In the genomic region with DNA sequence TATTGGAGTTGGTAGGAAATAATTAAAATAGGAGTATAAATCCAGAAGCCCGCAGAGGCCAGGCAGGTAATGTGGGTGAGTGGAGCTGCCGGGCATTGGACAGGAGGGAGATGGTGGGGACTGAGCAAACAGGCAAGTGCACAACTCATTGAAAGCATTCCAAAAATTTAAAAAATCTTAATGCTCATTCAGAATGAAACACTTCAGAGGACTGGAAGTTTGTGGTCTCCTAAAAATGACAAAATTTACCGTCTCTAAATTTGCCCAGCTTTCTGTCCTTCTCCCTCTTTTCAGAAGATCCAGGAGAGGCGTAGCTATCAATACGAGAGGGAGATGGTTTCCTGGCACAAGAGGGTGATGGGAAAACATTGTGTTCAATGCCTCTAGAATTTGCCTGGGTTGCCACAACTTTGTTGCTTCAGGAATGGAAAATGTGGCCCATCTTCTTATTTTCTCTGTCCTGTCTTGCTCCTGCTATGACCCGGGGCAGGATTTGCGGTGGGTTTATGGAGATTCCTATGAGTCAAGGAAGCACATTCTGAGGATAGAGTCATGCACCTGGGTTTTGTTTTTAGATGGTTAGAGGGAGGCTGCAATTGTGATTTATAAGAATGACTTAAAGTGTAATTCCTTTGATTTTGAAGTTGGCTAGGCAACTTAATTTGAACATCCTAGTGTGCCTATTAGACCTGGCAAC, we compare ENCODE assay signal across 20 cellular contexts.
DNase-seq lines count a peak whose midpoint lies in the region; ATAC-seq and TF ChIP-seq lines count a peak whose summit lies in the region.
"Had no signal": no experiment of that assay in that cellular context is flagged by ENCODE, and none has a peak within 500 bp of the region (broad histone marks: within the 10 kb centered on the region; RNA-seq: fewer than 3 reads in every experiment).

No MANE protein-coding gene starts in this region.

- peak overlapping the region; percentile 20 to 88 for H3K27ac Mint-ChIP-seq in activated naive CD4-positive, alpha-beta T cell treated with anti-CD3 and anti-CD28 coated beads, Interleukin-2, amount 50 U/mL, for 72 hours
- H3K27ac Mint-ChIP-seq in central memory CD8-positive, alpha-beta T cell (ENCODE audit: low read depth): peak overlapping the region; percentile 86
- H3K27ac Mint-ChIP-seq in stimulated activated memory B cell treated with anti-CD40 and anti-IgM and Interleukin-4, amounts not matched to agents 10 μg/mL and 1 μg/mL and 100 μg/mL, for 72 hours: no peak overlapping the region
- H3K27ac Mint-ChIP-seq: activated CD4-positive, alpha-beta T cell treated with anti-CD3 and anti-CD28 coated beads, Interleukin-2, amount 10 ng/mL, durations not matched to agents 7 days and 5 days; nephron had no signal

- no peaks in the 10 kb centered on the region for H3K9me3 ChIP-seq in suprapubic skin
- H3K9me3 ChIP-seq: body of pancreas, prostate gland had no signal

- WGBS in suprapubic skin: 82% methylated on average over 7 of the region's 7 CpGs

- H3K4me3 ChIP-seq in suprapubic skin (no peak overlapping the region), coronary artery (no peak overlapping the region)
- H3K4me3 ChIP-seq: body of pancreas, esophagus muscularis mucosa, prostate gland, spleen had no signal

- H3K27me3 Mint-ChIP-seq in central memory CD8-positive, alpha-beta T cell: no peaks in the 10 kb centered on the region
- no peaks in the 10 kb centered on the region for H3K27me3 Mint-ChIP-seq in stimulated activated memory B cell treated with anti-CD40 and anti-IgM and Interleukin-4, amounts not matched to agents 10 μg/mL and 1 μg/mL and 100 μg/mL, for 72 hours
- H3K27me3 Mint-ChIP-seq: activated CD4-positive, alpha-beta T cell treated with anti-CD3 and anti-CD28 coated beads, Interleukin-2, amount 10 ng/mL, durations not matched to agents 7 days and 5 days had no signal

- TF ChIP-seq CTCF in suprapubic skin (IDR thresholded peaks at IDR 0.05) (no peak), coronary artery (IDR thresholded peaks at IDR 0.05) (no peak)

- no peak for TF ChIP-seq EP300 in suprapubic skin (IDR thresholded peaks at IDR 0.05)

- no peak for TF ChIP-seq POLR2A in suprapubic skin (IDR thresholded peaks at IDR 0.05)

- H3K4me1 ChIP-seq in suprapubic skin: peaks cover 34% of the 10 kb centered on the region
- H3K4me1 ChIP-seq: prostate gland had no signal

- no peak for DNase-seq in activated naive CD4-positive, alpha-beta T cell treated with anti-CD3 and anti-CD28 coated beads, Interleukin-2, amount 50 U/mL, for 72 hours (ENCODE audit: low spot score in 2 of 2)
- no peak for DNase-seq in activated naive CD4-positive, alpha-beta T cell treated with Interleukin-2 at 50 U/mL for 16 hours
- DNase-seq in M059J (ENCODE audit: low read depth) (peak; percentile 96), suprapubic skin (ENCODE audit: low spot score in 2 of 2) (no peak), coronary artery (ENCODE audit: low spot score) (no peak), SIG-M5 treated with dmso at 0.1 percent for 504 hours (lab: John Stamatoyannopoulos, UW; ENCODE audit: unreplicated experiment) (no peak)
- no peak for DNase-seq in central memory CD8-positive, alpha-beta T cell (ENCODE audit: low spot score in 2 of 2)
- DNase-seq: activated CD4-positive, alpha-beta T cell treated with anti-CD3 and anti-CD28 coated beads, Interleukin-2, amount 10 ng/mL, durations not matched to agents 7 days and 5 days; activated gamma-delta T cell; body of pancreas; COR-L47; glutamatergic neuron; Kasumi-1; NCI-H146; SIG-M5; spleen had no signal

- H3K4me1 Mint-ChIP-seq in central memory CD8-positive, alpha-beta T cell: peaks cover 77% of the 10 kb centered on the region
- H3K4me1 Mint-ChIP-seq in stimulated activated memory B cell treated with anti-CD40 and anti-IgM and Interleukin-4, amounts not matched to agents 10 μg/mL and 1 μg/mL and 100 μg/mL, for 72 hours: peaks cover 15% of the 10 kb centered on the region

- no peaks in the 10 kb centered on the region for H3K27me3 ChIP-seq in suprapubic skin
- H3K27me3 ChIP-seq: body of pancreas, esophagus muscularis mucosa, spleen had no signal

- peak; percentile 70 to 72 for ATAC-seq in activated naive CD4-positive, alpha-beta T cell treated with anti-CD3 and anti-CD28 coated beads, Interleukin-2, amount 50 U/mL, for 72 hours
- no peak for ATAC-seq in central memory CD8-positive, alpha-beta T cell (replicated peaks; ENCODE audit: extremely low read depth, poor library complexity, severe bottlenecking)
- ATAC-seq in stimulated activated memory B cell treated with anti-CD40 and anti-IgM and Interleukin-4, amounts not matched to agents 10 μg/mL and 1 μg/mL and 100 μg/mL, for 72 hours: no peak
- ATAC-seq: body of pancreas had no signal

- no peak overlapping the region for H3K4me3 Mint-ChIP-seq in central memory CD8-positive, alpha-beta T cell
- no peak overlapping the region for H3K4me3 Mint-ChIP-seq in stimulated activated memory B cell treated with anti-CD40 and anti-IgM and Interleukin-4, amounts not matched to agents 10 μg/mL and 1 μg/mL and 100 μg/mL, for 72 hours
- H3K4me3 Mint-ChIP-seq: activated CD4-positive, alpha-beta T cell treated with anti-CD3 and anti-CD28 coated beads, Interleukin-2, amount 10 ng/mL, durations not matched to agents 7 days and 5 days; nephron had no signal

- H3K27ac ChIP-seq in suprapubic skin: peak overlapping the region; percentile 29
- H3K27ac ChIP-seq in coronary artery: no peak overlapping the region
- H3K27ac ChIP-seq: body of pancreas, esophagus muscularis mucosa, prostate gland, spleen had no signal

- H3K9me3 Mint-ChIP-seq in activated naive CD4-positive, alpha-beta T cell treated with anti-CD3 and anti-CD28 coated beads, Interleukin-2, amount 50 U/mL, for 72 hours: peaks cover 2 to 3% of the 10 kb centered on the region in 2 donors
- H3K9me3 Mint-ChIP-seq in central memory CD8-positive, alpha-beta T cell: peaks cover 3% of the 10 kb centered on the region
- H3K9me3 Mint-ChIP-seq in stimulated activated memory B cell treated with anti-CD40 and anti-IgM and Interleukin-4, amounts not matched to agents 10 μg/mL and 1 μg/mL and 100 μg/mL, for 72 hours: peaks cover 3% of the 10 kb centered on the region

- H3K36me3 Mint-ChIP-seq in activated naive CD4-positive, alpha-beta T cell treated with anti-CD3 and anti-CD28 coated beads, Interleukin-2, amount 50 U/mL, for 72 hours: peaks cover 9 to 27% of the 10 kb centered on the region in 2 donors
- peaks cover 5% of the 10 kb centered on the region for H3K36me3 Mint-ChIP-seq in central memory CD8-positive, alpha-beta T cell (ENCODE audit: insufficient read depth)
- H3K36me3 Mint-ChIP-seq in stimulated activated memory B cell treated with anti-CD40 and anti-IgM and Interleukin-4, amounts not matched to agents 10 μg/mL and 1 μg/mL and 100 μg/mL, for 72 hours: peaks cover 34% of the 10 kb centered on the region

- no peaks in the 10 kb centered on the region for H3K36me3 ChIP-seq in suprapubic skin
- H3K36me3 ChIP-seq: esophagus muscularis mucosa, prostate gland had no signal

Comparison
In these comparisons a context has a peak if more than half of its experiments do, and no peak if none do; other contexts are left out.
1. ATAC-seq: peak in activated naive CD4-positive, alpha-beta T cell treated with anti-CD3 and anti-CD28 coated beads, Interleukin-2, amount 50 U/mL, for 72 hours (2 of 2); none in central memory CD8-positive, alpha-beta T cell (single experiment) and stimulated activated memory B cell treated with anti-CD40 and anti-IgM and Interleukin-4, amounts not matched to agents 10 μg/mL and 1 μg/mL and 100 μg/mL, for 72 hours (single experiment).